14 cellular contexts compared by ENCODE assay signal in the genomic region with DNA sequence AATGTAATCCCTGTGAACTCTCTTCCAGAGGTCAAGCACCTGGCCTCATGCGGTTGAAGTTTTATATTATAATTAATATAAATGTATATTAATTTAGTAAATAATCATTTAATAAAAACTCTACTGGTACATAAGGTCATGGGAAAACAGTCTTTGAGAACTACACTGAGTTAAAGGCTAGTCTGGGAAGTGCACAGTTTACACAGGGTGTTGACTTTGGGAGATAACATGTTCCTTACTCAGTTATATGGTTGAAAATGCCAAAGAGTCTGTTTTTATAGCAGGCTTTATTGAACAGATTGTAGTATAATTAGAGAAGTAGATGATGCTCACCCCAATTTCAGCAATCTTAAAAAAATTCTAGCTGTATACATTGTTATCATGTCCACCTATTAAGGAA.
DNase-seq lines count a peak whose midpoint lies in the region; ATAC-seq and TF ChIP-seq lines count a peak whose summit lies in the region.
"Had no signal": no experiment of that assay in that cellular context is flagged by ENCODE, and none has a peak within 500 bp of the region (broad histone marks: within the 10 kb centered on the region; RNA-seq: fewer than 3 reads in every experiment).

No MANE protein-coding gene starts in this region.

- H3K4ac ChIP-seq in neuronal stem cell (ENCODE audit: low read length) = no peak overlapping the region

- no peak overlapping the region for H2BK5ac ChIP-seq in neuronal stem cell (ENCODE audit: low read length)

- no peaks in the 10 kb centered on the region for H3K79me1 ChIP-seq in neuronal stem cell (ENCODE audit: low read depth, low read length)

- H3K27me3 ChIP-seq in right cardiac atrium (ENCODE audit: control insufficient read depth, insufficient read depth) (no peaks in the 10 kb centered on the region), heart right ventricle (no peaks in the 10 kb centered on the region), body of pancreas (no peaks in the 10 kb centered on the region), neuronal stem cell (ENCODE audit: control insufficient read depth in 3 of 3, insufficient read depth in 3 of 3, low read depth in 1 of 3, low read length in 3 of 3) (no peaks in the 10 kb centered on the region)
- H3K27me3 ChIP-seq: BLaER1 treated with 17β-estradiol and CSF1 and Interleukin-3, amounts not matched to agents 10 nM and 100 nM had no signal

- H3K9me3 ChIP-seq in right cardiac atrium (ENCODE audit: control insufficient read depth, low read length) = no peaks in the 10 kb centered on the region
- H3K9me3 ChIP-seq in heart right ventricle = peaks cover 0 to 34% (median 11%) of the 10 kb centered on the region in 11 donors
- H3K9me3 ChIP-seq in body of pancreas = peaks cover 0 to 4% (median 0%) of the 10 kb centered on the region in 3 donors
- peaks cover 10% of the 10 kb centered on the region for H3K9me3 ChIP-seq in mucosa of descending colon
- peaks cover 0 to 1% of the 10 kb centered on the region in 2 donors for H3K9me3 ChIP-seq in neuronal stem cell (replicated peaks in 1 of 2; ENCODE audit: control insufficient read depth in 2 of 2, insufficient read depth in 1 of 2, low read depth in 1 of 2, low read length in 2 of 2)

- H3K36me3 ChIP-seq in heart right ventricle = no peaks in the 10 kb centered on the region
- no peaks in the 10 kb centered on the region for H3K36me3 ChIP-seq in body of pancreas (replicated peaks in 1 of 2; ENCODE audit: insufficient read depth in 1 of 2, low read depth in 2 of 2)
- H3K36me3 ChIP-seq in mucosa of descending colon (ENCODE audit: low read depth) = no peaks in the 10 kb centered on the region
- no peaks in the 10 kb centered on the region for H3K36me3 ChIP-seq in neuronal stem cell (replicated peaks in 1 of 2; ENCODE audit: control insufficient read depth in 2 of 2, insufficient read depth in 2 of 2, low read length in 2 of 2)
- H3K36me3 ChIP-seq: BLaER1 treated with 17β-estradiol and CSF1 and Interleukin-3, amounts not matched to agents 10 nM and 100 nM had no signal

- no peak overlapping the region for H2AFZ ChIP-seq in neuronal stem cell (ENCODE audit: low read length)

- H3K23ac ChIP-seq in neuronal stem cell (ENCODE audit: low read depth, low read length, poor library complexity) = no peak overlapping the region

- H3K18ac ChIP-seq in neuronal stem cell (ENCODE audit: low read length) = no peak overlapping the region

- no peak overlapping the region for H3K27ac ChIP-seq in right cardiac atrium (ENCODE audit: low read length)
- H3K27ac ChIP-seq in heart right ventricle = no peak overlapping the region
- H3K27ac ChIP-seq in body of pancreas = no peak overlapping the region
- H3K27ac ChIP-seq in neuronal stem cell (replicated peaks; ENCODE audit: low read length) = no peak overlapping the region
- H3K27ac ChIP-seq: BLaER1 treated with 17β-estradiol and CSF1 and Interleukin-3, amounts not matched to agents 10 nM and 100 nM had no signal

- H3K4me2 ChIP-seq in neuronal stem cell (ENCODE audit: insufficient read depth, low read length, poor library complexity, severe bottlenecking) = no peak overlapping the region
- H3K4me2 ChIP-seq: BLaER1 treated with 17β-estradiol and CSF1 and Interleukin-3, amounts not matched to agents 10 nM and 100 nM had no signal

- no peak overlapping the region for H2BK120ac ChIP-seq in neuronal stem cell (ENCODE audit: low read depth, low read length)

- intact Hi-C loops in right cardiac atrium (cut with DNase I) = no loop called here
- intact Hi-C loops in heart right ventricle (cut with DNase I) = no loop called here
- intact Hi-C loops in body of pancreas (cut with DNase I) = no loop called here
- intact Hi-C loops in mucosa of descending colon (cut with DNase I, micrococcal nuclease) = no loop called here

- H3K4me3 ChIP-seq in right cardiac atrium (ENCODE audit: low read length) = no peak overlapping the region
- no peak overlapping the region for H3K4me3 ChIP-seq in heart right ventricle
- H3K4me3 ChIP-seq in body of pancreas = no peak overlapping the region
- H3K4me3 ChIP-seq in mucosa of descending colon = no peak overlapping the region
- no peak overlapping the region for H3K4me3 ChIP-seq in neuronal stem cell (ENCODE audit: low read length in 2 of 2)
- H3K4me3 ChIP-seq: BLaER1 treated with 17β-estradiol and CSF1 and Interleukin-3, amounts not matched to agents 10 nM and 100 nM had no signal

- no peak overlapping the region for H2AK5ac ChIP-seq in neuronal stem cell (ENCODE audit: low read depth, low read length)

- peak; percentile 62 to 84 for ATAC-seq in right cardiac atrium
- ATAC-seq in heart right ventricle = no peak
- ATAC-seq in body of pancreas = peak; percentile 92
- ATAC-seq in mucosa of descending colon = peak; percentile 67
- no peak for ATAC-seq in GM18511 (IDR thresholded peaks at IDR 0.05; ENCODE audit: unreplicated experiment)
- ATAC-seq: CD8-positive, alpha-beta T cell had no signal

- WGBS in right cardiac atrium = 63% methylated on average over 1 of the region's 1 CpG
- WGBS in heart right ventricle, 2 donors = 80 to 84% methylated on average over 1 of the region's 1 CpG
- WGBS in body of pancreas, 2 donors = 12 to 23% methylated on average over 1 of the region's 1 CpG
- no CpG with 5 or more reads among the region's 1 CpG for WGBS in neuronal stem cell (ENCODE audit: extremely low coverage in 2 of 2, insufficient read length in 2 of 2, insufficient replicate concordance in 1 of 2), 2 donors

- H4K8ac ChIP-seq in neuronal stem cell (ENCODE audit: low read depth, low read length) = no peak overlapping the region

- no peak overlapping the region for H4K91ac ChIP-seq in neuronal stem cell (ENCODE audit: low read depth, low read length, poor library complexity)

- H2BK12ac ChIP-seq in neuronal stem cell (ENCODE audit: low read length) = no peak overlapping the region

- no peak overlapping the region for H2BK15ac ChIP-seq in neuronal stem cell (ENCODE audit: low read length)

- TF ChIP-seq CTCF in heart right ventricle (IDR thresholded peaks at IDR 0.05) (no peak), body of pancreas (IDR thresholded peaks at IDR 0.05) (no peak), mucosa of descending colon (IDR thresholded peaks at IDR 0.05) (no peak)

- no peak for TF ChIP-seq POLR2A in body of pancreas (IDR thresholded peaks at IDR 0.05)

- H3K9ac ChIP-seq in neuronal stem cell (ENCODE audit: low read depth, low read length, poor library complexity) = no peak overlapping the region
- H3K9ac ChIP-seq: BLaER1 treated with 17β-estradiol and CSF1 and Interleukin-3, amounts not matched to agents 10 nM and 100 nM had no signal

- no peak for DNase-seq in right cardiac atrium
- no peak for DNase-seq in heart right ventricle
- DNase-seq in body of pancreas = peak in 3 of 4 donors; percentile 5 to 20 (median 14)
- DNase-seq in mucosa of descending colon = no peak
- no peak for DNase-seq in NCI-H446 treated with DMSO at 0.1 percent for 48 hours (lab: John Stamatoyannopoulos, UW)
- no peak for DNase-seq in neuronal stem cell (ENCODE audit: low spot score)
- DNase-seq: 8988T; Calu3; CD8-positive, alpha-beta T cell; DMS79 treated with DMSO at 0.1 percent for 48 hours; GF-D8; H9 had no signal

- H3K14ac ChIP-seq in neuronal stem cell (ENCODE audit: low read length) = no peak overlapping the region

- H3K4me1 ChIP-seq in right cardiac atrium (ENCODE audit: control insufficient read depth, insufficient read depth, low read length) (no peaks in the 10 kb centered on the region), heart right ventricle (no peaks in the 10 kb centered on the region), body of pancreas (peaks cover 18% of the 10 kb centered on the region), mucosa of descending colon (ENCODE audit: low read depth) (no peaks in the 10 kb centered on the region), neuronal stem cell (ENCODE audit: control insufficient read depth in 2 of 2, insufficient read depth in 1 of 2, low read depth in 1 of 2, low read length in 2 of 2) (no peaks in the 10 kb centered on the region)
- H3K4me1 ChIP-seq: BLaER1 treated with 17β-estradiol and CSF1 and Interleukin-3, amounts not matched to agents 10 nM and 100 nM had no signal

Comparison
In these comparisons a context has a peak if more than half of its experiments do, and no peak if none do; other contexts are left out.
1. ATAC-seq: peak in right cardiac atrium (2 of 2), body of pancreas (single experiment) and mucosa of descending colon (single experiment); none in heart right ventricle (0 of 8) and GM18511 (single experiment).
2. DNase-seq: peak in body of pancreas (3 of 4); none in right cardiac atrium (0 of 3), heart right ventricle (0 of 2), mucosa of descending colon (0 of 3), NCI-H446 treated with DMSO at 0.1 percent for 48 hours (single experiment) and neuronal stem cell (single experiment).